Comparison of ENCODE assay signal across 19 cellular contexts in genomic region chr2:85457877-85458316, GRCh38. TPM values are rescaled to one million over a fixed set of nuclear protein-coding genes. Genes with fewer than 3 reads are reported as not detected.
DNase-seq lines count a peak whose midpoint lies in the region; ATAC-seq and TF ChIP-seq lines count a peak whose summit lies in the region.
"Had no signal": no experiment of that assay in that cellular context is flagged by ENCODE, and none has a peak within 500 bp of the region (broad histone marks: within the 10 kb centered on the region; RNA-seq: fewer than 3 reads in every experiment).

No MANE protein-coding gene starts in this region.

- H3K27ac Mint-ChIP-seq in nephron progenitor cell: no peak overlapping the region

- no peak for TF ChIP-seq POLR2A in suprapubic skin (IDR thresholded peaks at IDR 0.05)
- no peak for TF ChIP-seq POLR2A in ovary (IDR thresholded peaks at IDR 0.05)

- H3K36me3 Mint-ChIP-seq in nephron progenitor cell (ENCODE audit: low read depth): no peaks in the 10 kb centered on the region
- H3K36me3 Mint-ChIP-seq: naive B cell had no signal

- H3K27me3 ChIP-seq in SK-N-SH (ENCODE audit: insufficient read depth): no peaks in the 10 kb centered on the region
- H3K27me3 ChIP-seq in foreskin keratinocyte: no peaks in the 10 kb centered on the region
- H3K27me3 ChIP-seq in suprapubic skin: no peaks in the 10 kb centered on the region
- H3K27me3 ChIP-seq in ovary: no peaks in the 10 kb centered on the region
- H3K27me3 ChIP-seq: dorsolateral prefrontal cortex had no signal

- TF ChIP-seq EP300 in SK-N-SH (IDR thresholded peaks at IDR 0.05; ENCODE audit: borderline replicate concordance in 1 of 2, low read depth in 1 of 2, low read length in 1 of 2) (no peak), suprapubic skin (IDR thresholded peaks at IDR 0.05) (no peak), ovary (IDR thresholded peaks at IDR 0.05) (no peak)

- TF ChIP-seq CTCF in SK-N-SH (IDR thresholded peaks at IDR 0.05): no peak
- no peak for TF ChIP-seq CTCF in foreskin keratinocyte (conservative IDR thresholded peaks at IDR 0.05)
- TF ChIP-seq CTCF in suprapubic skin (IDR thresholded peaks at IDR 0.05): no peak
- TF ChIP-seq CTCF in ovary (IDR thresholded peaks at IDR 0.05): no peak
- no peak for TF ChIP-seq CTCF in nephron progenitor cell (IDR thresholded peaks at IDR 0.05)

- no peaks in the 10 kb centered on the region for H3K9me3 ChIP-seq in SK-N-SH
- H3K9me3 ChIP-seq in suprapubic skin: no peaks in the 10 kb centered on the region
- H3K9me3 ChIP-seq in ovary: no peaks in the 10 kb centered on the region

- H3K79me2 ChIP-seq in SK-N-SH (ENCODE audit: insufficient read depth): no peaks in the 10 kb centered on the region

- POLR2A ChIA-PET in SK-N-SH (lab: Yijun Ruan, JAX): interaction anchor here (1.1 kb wide), 1 partner anchor 81 kb away, joined by 4 read pairs; the partner anchor contains the start of gene MAT2A

- H3K36me3 ChIP-seq in SK-N-SH (replicated peaks in 1 of 2; ENCODE audit: control insufficient read depth in 1 of 2, insufficient read depth in 2 of 2, low read length in 1 of 2) (no peaks in the 10 kb centered on the region), suprapubic skin (no peaks in the 10 kb centered on the region), ovary (no peaks in the 10 kb centered on the region)

- intact Hi-C loops in ovary (cut with DNase I): no loop called here

- H3F3A ChIP-seq in SK-N-SH (replicated peaks; ENCODE audit: insufficient read depth): peaks cover 3% of the 10 kb centered on the region

- H3K27me3 Mint-ChIP-seq in nephron progenitor cell (ENCODE audit: low read depth, poor library complexity): peaks cover 2% of the 10 kb centered on the region

- whole genome bisulfite sequencing in SK-N-SH (ENCODE audit: low lambda C conversion rate): 66% methylated on average over 6 of the region's 6 CpGs
- 38% methylated on average over 6 of the region's 6 CpGs for WGBS in suprapubic skin
- WGBS in ovary, 3 donors: 71 to 79% (median 77%) methylated on average over 6 of the region's 6 CpGs

- H3K27ac ChIP-seq in SK-N-SH (ENCODE audit: low read depth in 2 of 2, low read length in 1 of 2): no peak overlapping the region
- no peak overlapping the region for H3K27ac ChIP-seq in foreskin keratinocyte
- H3K27ac ChIP-seq in suprapubic skin: peak overlapping the region; percentile 42
- no peak overlapping the region for H3K27ac ChIP-seq in ovary
- H3K27ac ChIP-seq: 22Rv1, dorsolateral prefrontal cortex had no signal

- H3K4me3 ChIP-seq in SK-N-SH (ENCODE audit: low read depth in 2 of 2, low read length in 1 of 2) (no peak overlapping the region), suprapubic skin (no peak overlapping the region), ovary (no peak overlapping the region)
- H3K4me3 ChIP-seq: dorsolateral prefrontal cortex had no signal

- H3K4me1 ChIP-seq in SK-N-SH (ENCODE audit: control insufficient read depth in 1 of 2, insufficient read depth in 2 of 2, low read depth in 1 of 2, low read length in 1 of 2) (no peaks in the 10 kb centered on the region; a peak in 1 of 4 replicates), foreskin keratinocyte (peaks cover 9% of the 10 kb centered on the region), suprapubic skin (peaks cover 11% of the 10 kb centered on the region), ovary (ENCODE audit: insufficient read depth) (no peaks in the 10 kb centered on the region)

- CTCF ChIA-PET in SK-N-SH (lab: Yijun Ruan, JAX): interaction anchor here (0.9 kb wide), 1 partner anchor 37 kb away, joined by 4 read pairs; no protein-coding TSS in a partner anchor

- H2AFZ ChIP-seq in SK-N-SH (ENCODE audit: low read depth): no peak overlapping the region

- H3K4me3 Mint-ChIP-seq in nephron progenitor cell: no peak overlapping the region
- H3K4me3 Mint-ChIP-seq: naive B cell had no signal

- no peaks in the 10 kb centered on the region for H4K20me1 ChIP-seq in SK-N-SH (ENCODE audit: insufficient read depth)

- peak; percentile 57 for DNase-seq in DMS153 (lab: John Stamatoyannopoulos, UW)
- DNase-seq in DMS153 treated with DMSO at 0.1 percent for 48 hours (lab: John Stamatoyannopoulos, UW; ENCODE audit: unreplicated experiment): no peak
- no peak for DNase-seq in SK-N-SH
- peak; percentile 53 to 77 for DNase-seq in foreskin keratinocyte
- DNase-seq in suprapubic skin (ENCODE audit: low spot score in 2 of 2): no peak
- DNase-seq in ovary: no peak
- no peak for DNase-seq in NCI-H446 (lab: John Stamatoyannopoulos, UW)
- DNase-seq in nephron progenitor cell: no peak
- DNase-seq: activated CD4-positive, CD25-positive, alpha-beta regulatory T cell treated with anti-CD3 and anti-CD28 coated beads, Interleukin-2, amount 50 U/mL, for 72 hours; activated T-cell treated with anti-CD3 and anti-CD28 coated beads for 4 hours; amygdala; dorsolateral prefrontal cortex; kidney; naive B cell; NCI-H187 treated with DMSO at 0.1 percent for 48 hours; trophoblast cell had no signal

- peaks cover 3% of the 10 kb centered on the region for H3K9me3 Mint-ChIP-seq in nephron progenitor cell
- H3K9me3 Mint-ChIP-seq: naive B cell had no signal

- peaks cover 30% of the 10 kb centered on the region for H3K4me1 Mint-ChIP-seq in nephron progenitor cell
- H3K4me1 Mint-ChIP-seq: naive B cell had no signal

- TF ChIP-seq RAD21 in SK-N-SH (IDR thresholded peaks at IDR 0.05; ENCODE audit: low read length): no peak

- ATAC-seq in foreskin keratinocyte: peak; percentile 80

- H3K9ac ChIP-seq in SK-N-SH: no peak overlapping the region

- H3K4me2 ChIP-seq in SK-N-SH: no peak overlapping the region

- no peaks in the 10 kb centered on the region for H3K9me2 ChIP-seq in SK-N-SH

TF ChIP-seq in SK-N-SH, 30 proteins besides CTCF, POLR2A, EP300 and RAD21:
- TF ChIP-seq FOXJ3 (CRISPR knock-in tag; IDR thresholded peaks at IDR 0.05): no peak
- no peak for TF ChIP-seq RCOR1 (IDR thresholded peaks at IDR 0.05; ENCODE audit: low read length)
- no peak for TF ChIP-seq RFX5 (IDR thresholded peaks at IDR 0.05; ENCODE audit: low read length)
- no peak for TF ChIP-seq POLR2AphosphoS5 (IDR thresholded peaks at IDR 0.05; ENCODE audit: low read depth, low read length)
- TF ChIP-seq TCF12 (IDR thresholded peaks at IDR 0.05): peak; percentile 22; the same call in 1 of the 2 replicates
- TF ChIP-seq PBX3 (IDR thresholded peaks at IDR 0.05): peak; percentile 65
TF ChIP-seq in SK-N-SH: peak in this region for 2.

RNA-seq across cellular contexts. Expression of gene SH2D6, which starts 39.4 kb away (rescaled TPM):
- polyA plus RNA-seq in SK-N-SH (2012; rRNA removed): 0.33 and 0.42 TPM in 2 replicates
- polyA plus RNA-seq in SK-N-SH (2012; cell fraction: cytosol; rRNA removed): 0.21 and 0.42 TPM in 2 replicates
- 1.9 and 2.3 TPM in 2 replicates for polyA plus RNA-seq in SK-N-SH (2012; cell fraction: nucleus; rRNA removed)
- total RNA-seq in foreskin keratinocyte: 0.25 TPM in 1 of 2 replicates, not detected in the other
- polyA plus RNA-seq in foreskin keratinocyte: 0.11 and 0.13 TPM in 2 replicates
- not detected for total RNA-seq in suprapubic skin
- 1 to 10 TPM in 1 of 7 donors, under 1 TPM in 2, not detected in 4; 0.35 to 1.9 (median 0.48) TPM for total RNA-seq in ovary
- polyA plus RNA-seq in ovary: under 1 TPM in 1 of 2 donors, not detected in 1; 0.12 TPM
- total RNA-seq: H4, skeletal muscle tissue had no signal

RNA-seq across cellular contexts. Expression of gene CAPG, which starts 47.7 kb away (rescaled TPM):
- polyA plus RNA-seq in SK-N-SH (2012; rRNA removed) (1.2 and 1.3 TPM in 2 replicates), foreskin keratinocyte (267 and 379 TPM in 2 replicates), ovary (10 to 100 TPM in 1 of 2 donors, 1 to 10 TPM in 1; 9.8 to 12.3 TPM)
- polyA plus RNA-seq in SK-N-SH (2012; cell fraction: cytosol; rRNA removed): 0.94 and 1.5 TPM in 2 replicates
- 1.4 and 2.0 TPM in 2 replicates for polyA plus RNA-seq in SK-N-SH (2012; cell fraction: nucleus; rRNA removed)
- total RNA-seq in foreskin keratinocyte (219 and 303 TPM in 2 replicates), suprapubic skin (100 to 1,000 TPM; 139 to 212 (median 172) TPM), ovary (10 to 100 TPM in 6 of 7 donors, 1 to 10 TPM in 1; 6.8 to 97.8 (median 23.6) TPM)

Comparison
In these comparisons a context has a peak if more than half of its experiments do, and no peak if none do; other contexts are left out.
1. DNase-seq: peak in DMS153 (single experiment) and foreskin keratinocyte (2 of 2); none in DMS153 treated with DMSO at 0.1 percent for 48 hours (single experiment), SK-N-SH (single experiment), suprapubic skin (0 of 2), ovary (0 of 5), NCI-H446 (0 of 2) and nephron progenitor cell (single experiment).